Comparison of ENCODE assay signal across 27 cellular contexts in genomic region chr14:40757376-40757775, GRCh38.
"Had no signal": no experiment of that assay in that cellular context is flagged by ENCODE, and none has a peak within 500 bp of the region (broad histone marks: within the 10 kb centered on the region; RNA-seq: fewer than 3 reads in every experiment).

No MANE protein-coding gene starts in this region.

- H3K4me1 Mint-ChIP-seq: neural progenitor cell; stimulated activated effector memory CD8-positive, alpha-beta T cell treated with anti-CD3 and anti-CD28 coated beads, Interleukin-12 subunit alpha, Interleukin-12 subunit beta, amount 100 ng/mL, for 72 hours; stimulated activated naive B cell treated with anti-CD40 and anti-IgM and Interleukin-4, amounts not matched to agents 10 μg/mL and 1 μg/mL and 100 μg/mL, for 72 hours had no signal

- H3K36me3 ChIP-seq: neural progenitor cell, ovary, right lobe of liver, sigmoid colon, stomach, thoracic aorta, thyroid gland, tibial nerve, upper lobe of left lung, vagina had no signal

- H3K9me3 ChIP-seq: ovary, psoas muscle, right lobe of liver, thoracic aorta, thyroid gland, vagina had no signal

- H3K27ac Mint-ChIP-seq: natural killer cell treated with Interleukin-12 subunit alpha and Interleukin-12 subunit beta and Interleukin-15 and Interleukin-18, amount 100 ng/mL, for 72 hours; neural progenitor cell; progenitor cell of endocrine pancreas; stimulated activated effector memory CD8-positive, alpha-beta T cell treated with anti-CD3 and anti-CD28 coated beads, Interleukin-12 subunit alpha, Interleukin-12 subunit beta, amount 100 ng/mL, for 72 hours; stimulated activated naive B cell treated with anti-CD40 and anti-IgM and Interleukin-4, amounts not matched to agents 10 μg/mL and 1 μg/mL and 100 μg/mL, for 72 hours; stimulated activated naive CD8-positive, alpha-beta T cell treated with anti-CD3 and anti-CD28 coated beads, Interleukin-15, Interleukin-2, amounts not matched to agents 100 ng/mL and 50 ng/mL, for 24 hours had no signal

- H3K4me3 ChIP-seq: neural progenitor cell, ovary, psoas muscle, right lobe of liver, sigmoid colon, stomach, thoracic aorta, thyroid gland, tibial nerve, upper lobe of left lung, vagina had no signal

- H3K27me3 ChIP-seq: neural progenitor cell, ovary, right lobe of liver, sigmoid colon, stomach, thyroid gland, tibial nerve, upper lobe of left lung, vagina had no signal

- H3K27me3 Mint-ChIP-seq: natural killer cell treated with Interleukin-12 subunit alpha and Interleukin-12 subunit beta and Interleukin-15 and Interleukin-18, amount 100 ng/mL, for 72 hours; stimulated activated naive B cell treated with anti-CD40 and anti-IgM and Interleukin-4, amounts not matched to agents 10 μg/mL and 1 μg/mL and 100 μg/mL, for 72 hours; stimulated activated naive CD8-positive, alpha-beta T cell treated with anti-CD3 and anti-CD28 coated beads, Interleukin-15, Interleukin-2, amounts not matched to agents 100 ng/mL and 50 ng/mL, for 24 hours had no signal

- H3K4me1 ChIP-seq: parathyroid adenoma, psoas muscle, right lobe of liver, sigmoid colon, stomach, thyroid gland, tibial nerve, upper lobe of left lung, vagina had no signal

- H3K4me3 Mint-ChIP-seq: natural killer cell treated with Interleukin-12 subunit alpha and Interleukin-12 subunit beta and Interleukin-15 and Interleukin-18, amount 100 ng/mL, for 72 hours; neural progenitor cell; stimulated activated effector memory CD8-positive, alpha-beta T cell treated with anti-CD3 and anti-CD28 coated beads, Interleukin-12 subunit alpha, Interleukin-12 subunit beta, amount 100 ng/mL, for 72 hours; stimulated activated naive B cell treated with anti-CD40 and anti-IgM and Interleukin-4, amounts not matched to agents 10 μg/mL and 1 μg/mL and 100 μg/mL, for 72 hours; stimulated activated naive CD8-positive, alpha-beta T cell treated with anti-CD3 and anti-CD28 coated beads, Interleukin-15, Interleukin-2, amounts not matched to agents 100 ng/mL and 50 ng/mL, for 24 hours had no signal

- H3K36me3 Mint-ChIP-seq: neural progenitor cell; stimulated activated effector memory CD8-positive, alpha-beta T cell treated with anti-CD3 and anti-CD28 coated beads, Interleukin-12 subunit alpha, Interleukin-12 subunit beta, amount 100 ng/mL, for 72 hours; stimulated activated naive B cell treated with anti-CD40 and anti-IgM and Interleukin-4, amounts not matched to agents 10 μg/mL and 1 μg/mL and 100 μg/mL, for 72 hours had no signal

- ATAC-seq: natural killer cell treated with Interleukin-12 subunit alpha and Interleukin-12 subunit beta and Interleukin-15 and Interleukin-18, amount 100 ng/mL, for 72 hours; psoas muscle; right cardiac atrium; right lobe of liver; stimulated activated effector memory CD8-positive, alpha-beta T cell treated with anti-CD3 and anti-CD28 coated beads, Interleukin-12 subunit alpha, Interleukin-12 subunit beta, amount 100 ng/mL, for 72 hours; stimulated activated naive B cell treated with anti-CD40 and anti-IgM and Interleukin-4, amounts not matched to agents 10 μg/mL and 1 μg/mL and 100 μg/mL, for 72 hours had no signal

- DNase-seq: occipital lobe; ovary; posterior cingulate gyrus; psoas muscle; right cardiac atrium; right lobe of liver; sigmoid colon; small intestine; stimulated activated CD4-positive, alpha-beta T cell treated with anti-CD3 and anti-CD28 coated beads, Interleukin-15, amount 100 ng/mL, for 24 hours; stimulated activated CD4-positive, alpha-beta T cell treated with anti-CD3 and anti-CD28 coated beads, Interleukin-2, amount 100 ng/mL, for 24 hours; stimulated activated CD4-positive, alpha-beta T cell treated with anti-CD3 and anti-CD28 coated beads, Interleukin-2, amount 100 ng/mL, for 48 hours; stimulated activated CD4-positive, alpha-beta T cell treated with anti-CD3 and anti-CD28 coated beads, Interleukin-4, amount 100 ng/mL, for 24 hours; stimulated activated naive B cell treated with anti-CD40 and anti-IgM and Interleukin-4, amounts not matched to agents 10 μg/mL and 1 μg/mL and 100 μg/mL, for 72 hours; stimulated activated naive CD4-positive, alpha-beta T cell treated with Interleukin-2 at 50 U/mL for 16 hours; stomach; thyroid gland; trophoblast cell; upper lobe of left lung had no signal
